1 cellular context compared by ENCODE assay signal in genomic region chr19:43600326-43600725, GRCh38. TPM values are rescaled to one million over a fixed set of nuclear protein-coding genes. Genes with fewer than 3 reads are reported as not detected.
"Had no signal": no experiment of that assay in that cellular context is flagged by ENCODE, and none has a peak within 500 bp of the region (broad histone marks: within the 10 kb centered on the region; RNA-seq: fewer than 3 reads in every experiment).

No MANE protein-coding gene starts in this region.

RNA-seq across cellular contexts. Expression of gene SRRM5, which starts 11.6 kb away (rescaled TPM):
- total RNA-seq: SK-MEL-5 had no signal

RNA-seq across cellular contexts. Expression of gene PINLYP, which starts 24.7 kb away (rescaled TPM):
- total RNA-seq: SK-MEL-5 had no signal
